ENCODE assay signal across 28 cellular contexts in the genomic region with DNA sequence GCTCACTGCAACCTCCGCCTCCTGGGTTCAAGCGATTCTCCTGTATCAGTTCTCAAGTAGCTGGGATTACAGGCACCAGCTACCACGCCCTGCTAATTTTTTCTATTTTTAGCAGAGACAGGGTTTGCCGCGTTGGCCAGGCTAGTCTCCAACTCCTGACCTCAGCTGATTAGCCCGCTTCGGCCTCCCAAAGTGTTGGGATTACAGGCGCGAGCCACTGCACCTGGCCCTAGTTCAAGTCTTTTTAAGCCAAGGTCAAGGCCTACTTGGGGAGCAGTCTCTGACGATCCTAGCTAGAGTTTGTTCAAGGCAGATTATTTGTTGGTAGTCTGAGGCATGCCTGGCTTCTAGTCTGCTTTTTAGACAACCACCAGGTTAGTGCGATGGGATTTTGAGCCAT.
"Had no signal": no experiment of that assay in that cellular context is flagged by ENCODE, and none has a peak within 500 bp of the region (broad histone marks: within the 10 kb centered on the region; RNA-seq: fewer than 3 reads in every experiment).

No MANE protein-coding gene starts in this region.

- H3K4me3 ChIP-seq: esophagus squamous epithelium, gastroesophageal sphincter had no signal

- H3K4me1 ChIP-seq: esophagus squamous epithelium, gastroesophageal sphincter had no signal

- DNase-seq: activated CD4-positive, alpha-beta memory T cell treated with anti-CD3 and anti-CD28 coated beads, Interleukin-2, amount 10 ng/mL, durations not matched to agents 7 days and 5 days; activated CD4-positive, alpha-beta T cell treated with anti-CD3 and anti-CD28 coated beads for 36 hours; activated CD4-positive, alpha-beta T cell treated with anti-CD3 and anti-CD28 coated beads, Interleukin-2, amount 10 ng/mL, durations not matched to agents 7 days and 5 days; activated CD4-positive, alpha-beta T cell treated with anti-CD3 and anti-CD28 coated beads, Interleukin-2, amount 50 U/mL, for 4 hours; activated CD4-positive, CD25-positive, alpha-beta regulatory T cell; activated CD4-positive, CD25-positive, alpha-beta regulatory T cell treated with anti-CD3 and anti-CD28 coated beads, Interleukin-2, amount 50 U/mL, for 72 hours; activated CD8-positive, alpha-beta memory T cell treated with anti-CD3 and anti-CD28 coated beads, Interleukin-2, amount 50 U/mL, for 48 hours; activated gamma-delta T cell; activated naive CD4-positive, alpha-beta T cell; activated naive CD4-positive, alpha-beta T cell treated with anti-CD3 and anti-CD28 coated beads, Interleukin-2, amount 10 ng/mL, durations not matched to agents 7 days and 5 days; activated naive CD8-positive, alpha-beta T cell treated with anti-CD3 and anti-CD28 coated beads, Interleukin-2, amount 10 ng/mL, durations not matched to agents 7 days and 5 days; activated T-cell treated with anti-CD3 and anti-CD28 coated beads for 4 hours; activated T-cell treated with anti-CD3 and anti-CD28 coated beads, Interleukin-2, amount 50 U/mL, for 24 hours; activated T-cell treated with anti-CD3 and anti-CD28 coated beads, Interleukin-2, amount 50 U/mL, for 72 hours; amniotic stem cell; anterior cingulate cortex; brain microvascular endothelial cell; caudate nucleus; cortex of kidney; dermis blood vessel endothelial cell; effector CD4-positive, alpha-beta T cell; effector memory CD8-positive, alpha-beta T cell; esophagus squamous epithelium; foreskin melanocyte; T-helper 2 cell had no signal

- H3K9me3 ChIP-seq: esophagus squamous epithelium, gastroesophageal sphincter had no signal

- ATAC-seq: activated CD4-positive, alpha-beta T cell treated with anti-CD3 and anti-CD28 coated beads for 36 hours; activated naive CD4-positive, alpha-beta T cell treated with anti-CD3 and anti-CD28 coated beads, Interleukin-2, amount 50 U/mL, for 72 hours; activated T-cell treated with anti-CD3 and anti-CD28 coated beads, Interleukin-2, amount 50 U/mL, for 72 hours; effector memory CD8-positive, alpha-beta T cell; gastroesophageal sphincter had no signal

- H3K27ac ChIP-seq: brain microvascular endothelial cell, epithelial cell of prostate, esophagus squamous epithelium, gastroesophageal sphincter had no signal

- H3K36me3 ChIP-seq: brain microvascular endothelial cell, esophagus squamous epithelium, gastroesophageal sphincter had no signal

- H3K27me3 ChIP-seq: brain microvascular endothelial cell, esophagus squamous epithelium, gastroesophageal sphincter had no signal
